16 cellular contexts compared by ENCODE assay signal in genomic region chr11:12133539-12134238, GRCh38. TPM values are rescaled to one million over a fixed set of nuclear protein-coding genes. Genes with fewer than 3 reads are reported as not detected.
DNase-seq lines count a peak whose midpoint lies in the region; ATAC-seq and TF ChIP-seq lines count a peak whose summit lies in the region.
"Had no signal": no experiment of that assay in that cellular context is flagged by ENCODE, and none has a peak within 500 bp of the region (broad histone marks: within the 10 kb centered on the region; RNA-seq: fewer than 3 reads in every experiment).

No MANE protein-coding gene starts in this region.

- intact Hi-C loops in activated CD8-positive, alpha-beta T cell treated with anti-CD3 and anti-CD28 coated beads for 36 hours (cut with micrococcal nuclease): no loop called here
- intact Hi-C loops in breast epithelium (cut with DNase I; ENCODE audit: low total_unique reads): no loop called here

- no peaks in the 10 kb centered on the region for H3K9me3 ChIP-seq in CD4-positive, CD25-positive, alpha-beta regulatory T cell (ENCODE audit: control insufficient read depth in 2 of 2, low read length in 2 of 2)
- no peaks in the 10 kb centered on the region for H3K9me3 ChIP-seq in breast epithelium

- H3K9me3 Mint-ChIP-seq in CD4-positive, CD25-positive, alpha-beta regulatory T cell: no peaks in the 10 kb centered on the region
- no peaks in the 10 kb centered on the region for H3K9me3 Mint-ChIP-seq in activated CD8-positive, alpha-beta T cell treated with anti-CD3 and anti-CD28 coated beads for 36 hours
- H3K9me3 Mint-ChIP-seq: H9, type B pancreatic cell had no signal

- no peaks in the 10 kb centered on the region for H3K27me3 Mint-ChIP-seq in CD4-positive, CD25-positive, alpha-beta regulatory T cell
- H3K27me3 Mint-ChIP-seq in activated CD8-positive, alpha-beta T cell treated with anti-CD3 and anti-CD28 coated beads for 36 hours: no peaks in the 10 kb centered on the region
- H3K27me3 Mint-ChIP-seq: type B pancreatic cell had no signal

- POLR2A ChIA-PET in activated CD8-positive, alpha-beta T cell treated with anti-CD3 and anti-CD28 coated beads for 36 hours (lab: Charles Lee): interaction anchor here (0.8 to 0.9 kb wide), 3 partner anchors 19 to 54 kb away, joined by 3 read pairs; no protein-coding TSS in a partner anchor

- CTCF ChIA-PET in activated CD8-positive, alpha-beta T cell treated with anti-CD3 and anti-CD28 coated beads for 36 hours (lab: Charles Lee): interaction anchor here (1.1 to 1.5 kb wide), 5 partner anchors 10 to 155 kb away, joined by 3 to 4 read pairs (median 4); no protein-coding TSS in a partner anchor

- H3K36me3 ChIP-seq in CD4-positive, CD25-positive, alpha-beta regulatory T cell (ENCODE audit: control insufficient read depth, insufficient read depth, low read length): no peaks in the 10 kb centered on the region
- H3K36me3 ChIP-seq in breast epithelium: no peaks in the 10 kb centered on the region

- TF ChIP-seq CTCF in activated CD8-positive, alpha-beta T cell treated with anti-CD3 and anti-CD28 coated beads for 36 hours (IDR thresholded peaks at IDR 0.05): no peak
- TF ChIP-seq CTCF in breast epithelium (IDR thresholded peaks at IDR 0.05): no peak

- peak in 1 of 2 donors; percentile 16 for ATAC-seq in CD4-positive, CD25-positive, alpha-beta regulatory T cell (ENCODE audit: low read depth in 2 of 2)
- ATAC-seq in GM19324 (IDR thresholded peaks at IDR 0.05; ENCODE audit: low FRiP score, unreplicated experiment): peak; percentile 41
- ATAC-seq in activated CD8-positive, alpha-beta T cell treated with anti-CD3 and anti-CD28 coated beads for 36 hours: peak; percentile 59

- H3K36me3 Mint-ChIP-seq in CD4-positive, CD25-positive, alpha-beta regulatory T cell: no peaks in the 10 kb centered on the region
- peaks cover 2% of the 10 kb centered on the region for H3K36me3 Mint-ChIP-seq in activated CD8-positive, alpha-beta T cell treated with anti-CD3 and anti-CD28 coated beads for 36 hours (ENCODE audit: low read depth)
- H3K36me3 Mint-ChIP-seq: type B pancreatic cell had no signal

- no peak overlapping the region for H3K27ac ChIP-seq in CD4-positive, CD25-positive, alpha-beta regulatory T cell (ENCODE audit: insufficient read depth, low read length, poor library complexity, severe bottlenecking)
- H3K27ac ChIP-seq in breast epithelium: no peak overlapping the region
- H3K27ac ChIP-seq: KMS-11 had no signal

- DNase-seq in CD4-positive, CD25-positive, alpha-beta regulatory T cell: peak in 2 of 3 donors; percentile 28 to 42
- no peak for DNase-seq in activated CD8-positive, alpha-beta T cell treated with anti-CD3 and anti-CD28 coated beads for 36 hours
- DNase-seq in mesenteric fat pad (ENCODE audit: low spot score) (peak; percentile 16), NCI-H2029 treated with DMSO at 0.1 percent for 48 hours (lab: John Stamatoyannopoulos, UW) (no peak), breast epithelium (ENCODE audit: low spot score in 2 of 2) (no peak), NOMO-1 treated with DMSO at 0.1 percent for 48 hours (lab: John Stamatoyannopoulos, UW; ENCODE audit: unreplicated experiment) (no peak)
- DNase-seq: activated CD4-positive, alpha-beta T cell treated with anti-CD3 and anti-CD28 coated beads for 4 hours; cortex of kidney; EL; H9; hypothalamus; NCI-H187; RPMI8226 had no signal

- peaks cover 4 to 21% (median 14%) of the 10 kb centered on the region in 4 donors for H3K4me1 Mint-ChIP-seq in CD4-positive, CD25-positive, alpha-beta regulatory T cell
- H3K4me1 Mint-ChIP-seq in activated CD8-positive, alpha-beta T cell treated with anti-CD3 and anti-CD28 coated beads for 36 hours (ENCODE audit: low read depth): peaks cover 38% of the 10 kb centered on the region

- no peak for TF ChIP-seq POLR2A in breast epithelium (IDR thresholded peaks at IDR 0.05)

- H3K4me1 ChIP-seq in CD4-positive, CD25-positive, alpha-beta regulatory T cell (ENCODE audit: control insufficient read depth, insufficient read depth, low read length, poor library complexity, severe bottlenecking): peaks cover 10% of the 10 kb centered on the region
- peaks cover 2 to 10% of the 10 kb centered on the region in 2 donors for H3K4me1 ChIP-seq in breast epithelium

- no peak overlapping the region for H3K4me3 ChIP-seq in CD4-positive, CD25-positive, alpha-beta regulatory T cell (ENCODE audit: low read depth, low read length)
- H3K4me3 ChIP-seq in breast epithelium: no peak overlapping the region

- peak overlapping the region in 1 of 3 donors; percentile 61 for H3K27ac Mint-ChIP-seq in CD4-positive, CD25-positive, alpha-beta regulatory T cell
- no peak overlapping the region for H3K27ac Mint-ChIP-seq in activated CD8-positive, alpha-beta T cell treated with anti-CD3 and anti-CD28 coated beads for 36 hours
- H3K27ac Mint-ChIP-seq: H9, type B pancreatic cell had no signal

- H3K27me3 ChIP-seq in CD4-positive, CD25-positive, alpha-beta regulatory T cell (ENCODE audit: control insufficient read depth, insufficient read depth, low read length): no peaks in the 10 kb centered on the region
- no peaks in the 10 kb centered on the region for H3K27me3 ChIP-seq in breast epithelium

- peak overlapping the region in 1 of 4 donors; percentile 6 for H3K4me3 Mint-ChIP-seq in CD4-positive, CD25-positive, alpha-beta regulatory T cell
- no peak overlapping the region for H3K4me3 Mint-ChIP-seq in activated CD8-positive, alpha-beta T cell treated with anti-CD3 and anti-CD28 coated beads for 36 hours
- H3K4me3 Mint-ChIP-seq: H9, type B pancreatic cell had no signal

RNA-seq across cellular contexts. Expression of gene MICAL2, which starts 23.3 kb away (rescaled TPM):
- total RNA-seq in CD4-positive, CD25-positive, alpha-beta regulatory T cell: 67.5 TPM
- polyA plus RNA-seq in CD4-positive, CD25-positive, alpha-beta regulatory T cell: 10 to 100 TPM; 15.9 to 39.0 (median 22.9) TPM
- total RNA-seq in activated CD8-positive, alpha-beta T cell treated with anti-CD3 and anti-CD28 coated beads for 36 hours: 100 to 1,000 TPM in 1 of 2 experiments, 10 to 100 TPM in 1; 99.8 to 105 TPM
- 31.1 TPM for total RNA-seq in mesenteric fat pad
- 10 to 100 TPM; 30.9 to 52.4 (median 38.6) TPM for total RNA-seq in breast epithelium

Comparison
In these comparisons a context has a peak if more than half of its experiments do, and no peak if none do; other contexts are left out.
1. DNase-seq: peak in CD4-positive, CD25-positive, alpha-beta regulatory T cell (2 of 3) and mesenteric fat pad (single experiment); none in activated CD8-positive, alpha-beta T cell treated with anti-CD3 and anti-CD28 coated beads for 36 hours (single experiment), NCI-H2029 treated with DMSO at 0.1 percent for 48 hours (single experiment), breast epithelium (0 of 2) and NOMO-1 treated with DMSO at 0.1 percent for 48 hours (single experiment).